1 cellular context compared by ENCODE assay signal in the genomic region with DNA sequence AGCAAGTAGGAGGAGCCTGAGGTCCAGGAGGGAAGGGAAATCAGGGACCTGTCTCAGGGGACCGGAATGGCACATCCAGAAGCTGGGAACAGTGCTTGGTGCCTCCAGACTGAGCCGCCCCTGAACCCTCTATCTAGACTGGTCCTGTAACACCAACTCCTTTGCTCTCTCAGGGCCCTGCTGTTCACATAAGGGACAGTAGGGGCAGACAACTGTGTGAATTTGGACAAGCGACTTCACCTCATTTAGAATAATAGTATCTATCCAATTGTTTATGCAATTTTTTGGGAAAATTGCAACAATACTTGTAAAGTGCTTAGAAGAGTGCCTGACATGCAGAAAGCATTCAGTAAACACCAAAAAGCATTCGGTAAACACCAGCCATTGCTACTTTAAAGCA.
TF ChIP-seq lines count a peak whose summit lies in the region.

No MANE protein-coding gene starts in this region.

TF ChIP-seq in liver, 16 proteins besides CTCF, POLR2A, EP300 and RAD21 (continued from another document):
- TF ChIP-seq REST (IDR thresholded peaks at IDR 0.05), result no peak
- TF ChIP-seq ZBTB33 (IDR thresholded peaks at IDR 0.05), result no peak
- no peak for TF ChIP-seq HNF4A (conservative IDR thresholded peaks at IDR 0.05)
- no peak for TF ChIP-seq EGR1 (IDR thresholded peaks at IDR 0.05; ENCODE audit: low read depth in 2 of 2)
- no peak for TF ChIP-seq HNF4G (IDR thresholded peaks at IDR 0.05)
- no peak for TF ChIP-seq YY1 (IDR thresholded peaks at IDR 0.05)
- no peak for TF ChIP-seq NR2F2 (IDR thresholded peaks at IDR 0.05)
- no peak for TF ChIP-seq ATF3 (IDR thresholded peaks at IDR 0.05)
- no peak for TF ChIP-seq JUND (IDR thresholded peaks at IDR 0.05)
- TF ChIP-seq SP1 (IDR thresholded peaks at IDR 0.05), result no peak
- TF ChIP-seq FOXA1 (IDR thresholded peaks at IDR 0.05), result no peak
- no peak for TF ChIP-seq GABPA (IDR thresholded peaks at IDR 0.05 in 1 of 2, conservative IDR thresholded peaks at IDR 0.05 in 1 of 2)
- TF ChIP-seq TAF1 (conservative IDR thresholded peaks at IDR 0.05), result no peak
